Comparison of ENCODE assay signal across 1 cellular context in the genomic region with DNA sequence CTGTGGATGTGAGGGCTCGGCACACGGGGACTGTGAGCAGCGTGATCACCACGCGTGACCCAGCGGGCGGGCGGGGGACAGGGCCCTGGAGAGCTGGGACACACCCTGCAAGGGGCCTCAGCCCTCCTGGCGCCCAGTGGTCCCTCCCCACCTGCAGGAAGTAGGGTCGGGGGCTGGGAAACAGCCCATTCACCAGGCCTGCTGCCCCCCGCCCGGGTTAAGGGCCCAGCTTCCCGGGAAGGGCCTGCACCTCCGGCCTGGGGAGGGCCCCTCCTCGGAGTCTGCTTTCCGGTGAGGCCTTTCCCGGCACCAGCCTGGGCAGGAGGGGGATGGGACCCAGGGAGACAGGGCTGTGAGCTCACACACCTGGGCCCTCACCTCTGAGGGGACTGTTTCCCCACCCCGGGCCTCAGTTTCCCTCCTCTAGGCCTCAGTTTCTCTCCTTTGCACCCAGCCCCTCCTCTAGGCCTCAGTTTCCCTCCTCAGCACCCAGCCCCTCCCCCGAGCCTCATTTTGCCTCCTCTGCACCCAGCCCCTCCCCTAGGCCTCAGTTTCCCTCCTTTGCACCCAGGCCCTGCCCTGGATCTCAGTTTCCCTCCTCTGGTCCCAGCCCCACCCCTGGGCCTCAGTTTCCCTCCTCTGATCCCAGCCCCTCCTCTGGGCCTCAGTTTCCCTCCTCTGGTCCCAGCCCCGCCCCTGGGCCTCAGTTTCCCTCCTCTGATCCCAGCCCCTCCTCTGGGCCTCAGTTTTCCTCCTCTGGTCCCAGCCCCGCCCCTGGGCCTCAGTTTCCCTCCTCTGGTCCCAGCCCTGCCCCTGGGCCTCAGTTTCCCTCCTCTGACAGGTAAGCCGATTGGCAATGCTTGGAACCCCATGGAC.
TF ChIP-seq lines count a peak whose summit lies in the region.

No MANE protein-coding gene starts in this region.

TF ChIP-seq in GM12878, 131 proteins besides CTCF, POLR2A, EP300 and RAD21:
- TF ChIP-seq PAX5 (IDR thresholded peaks at IDR 0.05; ENCODE audit: borderline replicate concordance, low read depth, low read length) (peak; percentile 33; the same call in 1 of the 2 replicates), EED (IDR thresholded peaks at IDR 0.05; ENCODE audit: low read depth) (no peak), FOXK2 (IDR thresholded peaks at IDR 0.05) (no peak), SIN3A (IDR thresholded peaks at IDR 0.05; ENCODE audit: low read depth, low read length) (no peak)
